In the genomic region with DNA sequence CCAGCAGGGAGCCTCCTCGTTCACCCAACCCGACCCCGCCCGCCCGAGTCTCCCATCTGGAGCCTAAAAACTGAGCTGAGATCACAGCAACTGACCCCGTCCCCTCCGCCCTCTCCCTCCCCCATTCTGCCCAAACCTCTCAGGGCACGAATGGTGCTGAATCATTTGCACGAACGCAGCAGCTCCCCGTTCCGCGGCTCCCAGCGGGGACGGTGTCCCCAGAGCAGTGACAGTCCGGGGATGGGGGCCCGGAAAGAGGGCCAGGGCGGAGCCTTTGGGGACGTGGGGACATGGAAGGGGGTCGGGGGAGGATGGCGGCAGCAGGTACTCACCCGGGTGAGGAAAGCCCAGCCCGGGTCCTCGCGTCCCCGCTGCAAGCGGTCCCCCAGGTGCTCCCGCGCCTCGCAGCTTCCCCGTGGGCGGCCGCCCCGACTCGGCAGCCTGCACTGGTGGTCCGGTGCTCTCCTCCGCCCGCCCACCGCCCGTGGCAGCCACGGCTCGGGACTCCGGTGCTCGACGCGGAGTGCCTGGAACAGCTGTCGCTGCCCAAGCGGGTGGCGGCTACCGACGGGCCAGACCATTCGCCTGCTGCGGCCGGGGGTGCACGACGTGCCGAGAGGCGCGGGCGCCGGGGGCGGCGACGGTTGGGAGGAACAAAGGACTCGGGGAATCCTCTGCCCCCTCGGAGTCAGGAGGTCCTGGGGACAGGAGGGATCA, we compare ENCODE assay signal across 8 cellular contexts. TPM values are rescaled to one million over a fixed set of nuclear protein-coding genes. Genes with fewer than 3 reads are reported as not detected.
DNase-seq lines count a peak whose midpoint lies in the region; ATAC-seq and TF ChIP-seq lines count a peak whose summit lies in the region.

A gene with protein sequence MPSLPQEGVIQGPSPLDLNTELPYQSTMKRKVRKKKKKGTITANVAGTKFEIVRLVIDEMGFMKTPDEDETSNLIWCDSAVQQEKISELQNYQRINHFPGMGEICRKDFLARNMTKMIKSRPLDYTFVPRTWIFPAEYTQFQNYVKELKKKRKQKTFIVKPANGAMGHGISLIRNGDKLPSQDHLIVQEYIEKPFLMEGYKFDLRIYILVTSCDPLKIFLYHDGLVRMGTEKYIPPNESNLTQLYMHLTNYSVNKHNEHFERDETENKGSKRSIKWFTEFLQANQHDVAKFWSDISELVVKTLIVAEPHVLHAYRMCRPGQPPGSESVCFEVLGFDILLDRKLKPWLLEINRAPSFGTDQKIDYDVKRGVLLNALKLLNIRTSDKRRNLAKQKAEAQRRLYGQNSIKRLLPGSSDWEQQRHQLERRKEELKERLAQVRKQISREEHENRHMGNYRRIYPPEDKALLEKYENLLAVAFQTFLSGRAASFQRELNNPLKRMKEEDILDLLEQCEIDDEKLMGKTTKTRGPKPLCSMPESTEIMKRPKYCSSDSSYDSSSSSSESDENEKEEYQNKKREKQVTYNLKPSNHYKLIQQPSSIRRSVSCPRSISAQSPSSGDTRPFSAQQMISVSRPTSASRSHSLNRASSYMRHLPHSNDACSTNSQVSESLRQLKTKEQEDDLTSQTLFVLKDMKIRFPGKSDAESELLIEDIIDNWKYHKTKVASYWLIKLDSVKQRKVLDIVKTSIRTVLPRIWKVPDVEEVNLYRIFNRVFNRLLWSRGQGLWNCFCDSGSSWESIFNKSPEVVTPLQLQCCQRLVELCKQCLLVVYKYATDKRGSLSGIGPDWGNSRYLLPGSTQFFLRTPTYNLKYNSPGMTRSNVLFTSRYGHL (minus strand): TSS at position 534 of the 717 bp plus-strand sequence. CDS start 46,921 bp downstream, outside the sequence.

- H4K12ac ChIP-seq in trophoblast cell (ENCODE audit: low read depth, low read length): peak within 1 kb of the TSS; percentile 100

- H3K4me1 ChIP-seq in GM23248 (ENCODE audit: insufficient read depth): peaks cover 3% of the 10 kb centered on the region
- peaks cover 13% of the 10 kb centered on the region for H3K4me1 ChIP-seq in SJSA1 (replicated peaks)
- H3K4me1 ChIP-seq in trophoblast cell (ENCODE audit: control insufficient read depth in 1 of 2, insufficient read depth in 2 of 2, low read length in 2 of 2): peaks cover 1 to 2% of the 10 kb centered on the region in 2 experiments

- DNase-seq in Daoy (ENCODE audit: low read depth) (peak; percentile 92), GM23248 (peak; percentile 80), SJSA1 (ENCODE audit: low read depth in 1 of 2, low spot score in 2 of 2) (peak; percentile 81 to 93), cardiac septum (ENCODE audit: low spot score) (peak; percentile 89), trophoblast cell (peak; percentile 27 to 42), type B pancreatic cell (ENCODE audit: extremely low spot score, unreplicated experiment) (peak; percentile 87)
- DNase-seq in activated naive CD4-positive, alpha-beta T cell treated with anti-CD3 and anti-CD28 coated beads, Interleukin-2, amount 50 U/mL, for 72 hours (ENCODE audit: low spot score in 2 of 2): peak; percentile 75 to 78

- H3K27me3 Mint-ChIP-seq in type B pancreatic cell: peaks cover 30% of the 10 kb centered on the region

- H3K18ac ChIP-seq in trophoblast cell (ENCODE audit: low read length): peak within 1 kb of the TSS; percentile 100

- in situ Hi-C loops in GM23248 (cut with MboI): no loop called here

- peak within 1 kb of the TSS; percentile 99 for H4K8ac ChIP-seq in trophoblast cell (ENCODE audit: low read depth, low read length)

- H2BK120ac ChIP-seq in trophoblast cell (ENCODE audit: insufficient read depth, low read length, poor library complexity): peak within 1 kb of the TSS; percentile 100

- H2BK5ac ChIP-seq in trophoblast cell (ENCODE audit: low read depth, low read length, poor library complexity): peak within 1 kb of the TSS; percentile 98

- H3K9me3 ChIP-seq in GM23248 (ENCODE audit: low read depth) (no peaks in the 10 kb centered on the region), KOPT-K1 (ENCODE audit: insufficient read depth, low read length, poor library complexity, severe bottlenecking) (no peaks in the 10 kb centered on the region), SJSA1 (replicated peaks) (no peaks in the 10 kb centered on the region), trophoblast cell (ENCODE audit: insufficient read depth, low read depth, low read length) (no peaks in the 10 kb centered on the region)

- peak; percentile 88 to 89 for ATAC-seq in activated naive CD4-positive, alpha-beta T cell treated with anti-CD3 and anti-CD28 coated beads, Interleukin-2, amount 50 U/mL, for 72 hours

- no peaks in the 10 kb centered on the region for H3K36me3 ChIP-seq in GM23248 (ENCODE audit: low read depth)
- H3K36me3 ChIP-seq in KOPT-K1 (ENCODE audit: insufficient read depth, low read length): no peaks in the 10 kb centered on the region
- H3K36me3 ChIP-seq in SJSA1: peaks cover 5% of the 10 kb centered on the region
- no peaks in the 10 kb centered on the region for H3K36me3 ChIP-seq in trophoblast cell (ENCODE audit: control insufficient read depth in 1 of 2, insufficient read depth in 2 of 2, low read length in 2 of 2)

- peak within 1 kb of the TSS; percentile 97 for H3K4me3 Mint-ChIP-seq in type B pancreatic cell

- H4K20me1 ChIP-seq in GM23248 (ENCODE audit: insufficient read depth): no peaks in the 10 kb centered on the region

- no peaks in the 10 kb centered on the region for H3K9me3 Mint-ChIP-seq in activated naive CD4-positive, alpha-beta T cell treated with anti-CD3 and anti-CD28 coated beads, Interleukin-2, amount 50 U/mL, for 72 hours
- no peaks in the 10 kb centered on the region for H3K9me3 Mint-ChIP-seq in type B pancreatic cell

- no peak within 1 kb of the TSS for H2AK5ac ChIP-seq in trophoblast cell (ENCODE audit: low read length)

- H2BK12ac ChIP-seq in trophoblast cell (ENCODE audit: low read length): peak within 1 kb of the TSS; percentile 100

- H3K79me1 ChIP-seq in trophoblast cell (ENCODE audit: low read length): peaks cover 5% of the 10 kb centered on the region

- peak within 1 kb of the TSS; percentile 100 for H3K14ac ChIP-seq in trophoblast cell (ENCODE audit: low read length)

- peak within 1 kb of the TSS; percentile 89 for H3K4me2 ChIP-seq in GM23248 (ENCODE audit: unreplicated experiment)
- H3K4me2 ChIP-seq in trophoblast cell (ENCODE audit: low read length): peak within 1 kb of the TSS; percentile 84

- TF ChIP-seq CTCF in type B pancreatic cell (conservative IDR thresholded peaks at IDR 0.05): no peak

- H3K4me1 Mint-ChIP-seq in type B pancreatic cell (ENCODE audit: unreplicated experiment): peaks cover 23% of the 10 kb centered on the region

- 0 to 1% methylated on average over 40 to 43 of the region's 66 CpGs for WGBS in GM23248 (ENCODE audit: low coverage in 1 of 2, low lambda C conversion rate in 2 of 2, missing lambda C conversion rate in 2 of 2), 2 experiments
- no CpG with 5 or more reads among the region's 66 CpGs for WGBS in trophoblast cell (ENCODE audit: extremely low coverage, insufficient coverage, insufficient read length)

- H3K4me3 ChIP-seq in GM23248: peak within 1 kb of the TSS; percentile 77
- peak within 1 kb of the TSS; percentile 92 for H3K4me3 ChIP-seq in SJSA1
- peak within 1 kb of the TSS; percentile 93 for H3K4me3 ChIP-seq in trophoblast cell (ENCODE audit: low read depth, low read length)

- H3K9ac ChIP-seq in GM23248: peak within 1 kb of the TSS; percentile 81
- H3K9ac ChIP-seq in trophoblast cell (ENCODE audit: low read length): peak within 1 kb of the TSS; percentile 92

- H3F3A ChIP-seq in GM23248 (ENCODE audit: insufficient read depth): peaks cover 17% of the 10 kb centered on the region

- intact Hi-C loops in cardiac septum (cut with DNase I): no loop called here

- H3K9me2 ChIP-seq in GM23248 (ENCODE audit: insufficient read depth): no peaks in the 10 kb centered on the region

- H2AFZ ChIP-seq in GM23248: peak within 1 kb of the TSS; percentile 96
- H2AFZ ChIP-seq in trophoblast cell (ENCODE audit: insufficient read depth, low read length, poor library complexity): peak within 1 kb of the TSS; percentile 97

- peak within 1 kb of the TSS; percentile 99 for H4K91ac ChIP-seq in trophoblast cell (ENCODE audit: low read depth, low read length)

- no peak within 1 kb of the TSS for H3K23ac ChIP-seq in trophoblast cell (ENCODE audit: low read length)

- peak within 1 kb of the TSS; percentile 95 for H3K4ac ChIP-seq in trophoblast cell (ENCODE audit: low read depth, low read length)

- H3K27me3 ChIP-seq in GM23248 (replicated peaks; ENCODE audit: insufficient read depth) (no peaks in the 10 kb centered on the region), SJSA1 (replicated peaks) (no peaks in the 10 kb centered on the region; the same call in 1 of the 2 replicates), trophoblast cell (ENCODE audit: insufficient read depth, low read length) (peaks cover 9% of the 10 kb centered on the region)

- H3K27ac ChIP-seq in GM23248 (no peak within 1 kb of the TSS), KOPT-K1 (ENCODE audit: low read depth, low read length, poor library complexity, severe bottlenecking) (peak within 1 kb of the TSS; percentile 40), SJSA1 (peak within 1 kb of the TSS; percentile 97), trophoblast cell (ENCODE audit: low read depth, low read length) (no peak within 1 kb of the TSS)

- H3K79me2 ChIP-seq in GM23248 (ENCODE audit: insufficient read depth) (no peaks in the 10 kb centered on the region), trophoblast cell (ENCODE audit: control insufficient read depth, insufficient read depth, low read length, poor library complexity) (peaks cover 4% of the 10 kb centered on the region)

- peaks cover 0 to 6% of the 10 kb centered on the region in 2 donors for H3K36me3 Mint-ChIP-seq in activated naive CD4-positive, alpha-beta T cell treated with anti-CD3 and anti-CD28 coated beads, Interleukin-2, amount 50 U/mL, for 72 hours
- H3K36me3 Mint-ChIP-seq in type B pancreatic cell: no peaks in the 10 kb centered on the region

- peak within 1 kb of the TSS in 1 of 2 donors; percentile 68 for H3K27ac Mint-ChIP-seq in activated naive CD4-positive, alpha-beta T cell treated with anti-CD3 and anti-CD28 coated beads, Interleukin-2, amount 50 U/mL, for 72 hours
- peak within 1 kb of the TSS; percentile 91 for H3K27ac Mint-ChIP-seq in type B pancreatic cell

RNA-seq across cellular contexts. Expression of the gene that starts here (rescaled TPM):
- total RNA-seq in Daoy (2014; rRNA removed; shearing (Covaris generic)): 13.3 and 15.5 TPM in 2 replicates
- total RNA-seq in GM23248 (2014; rRNA removed; shearing (Covaris generic)): 2.7 and 3.0 TPM in 2 replicates
- 2.6 and 2.9 TPM in 2 replicates for polyA plus RNA-seq in GM23248 (2016; fragmentation: Nextera tagmentation; extraction: Ambion mirVana)
- total RNA-seq in SJSA1 (2014; rRNA removed; shearing (Covaris generic)): 5.4 and 9.3 TPM in 2 replicates
- total RNA-seq in activated naive CD4-positive, alpha-beta T cell treated with anti-CD3 and anti-CD28 coated beads, Interleukin-2, amount 50 U/mL, for 72 hours: 1 to 10 TPM; 1.5 to 2.3 TPM
- 24.8 TPM for total RNA-seq in cardiac septum
- polyA plus RNA-seq in trophoblast cell (2013): 2.7 and 3.4 TPM in 2 replicates
- total RNA-seq in type B pancreatic cell (ENCODE audit: low replicate concordance): 21.1 and 27.5 TPM in 2 replicates

Comparison
In these comparisons a context has a peak if more than half of its experiments do, and no peak if none do; other contexts are left out.
1. DNase-seq: peak in every context shown above with its lines; median percentile 92 in Daoy; 89 in cardiac septum; 87 in SJSA1; 87 in type B pancreatic cell; 80 in GM23248; 76 in activated naive CD4-positive, alpha-beta T cell treated with anti-CD3 and anti-CD28 coated beads, Interleukin-2, amount 50 U/mL, for 72 hours; 34 in trophoblast cell.
2. H3K27ac ChIP-seq: peak in KOPT-K1 (single experiment) and SJSA1 (single experiment); none in GM23248 (single experiment) and trophoblast cell (single experiment).
3. Peak in every context shown above with its lines, with median percentiles within 50 percentile points of each other: H3K4me3 ChIP-seq.